In the genomic region with DNA sequence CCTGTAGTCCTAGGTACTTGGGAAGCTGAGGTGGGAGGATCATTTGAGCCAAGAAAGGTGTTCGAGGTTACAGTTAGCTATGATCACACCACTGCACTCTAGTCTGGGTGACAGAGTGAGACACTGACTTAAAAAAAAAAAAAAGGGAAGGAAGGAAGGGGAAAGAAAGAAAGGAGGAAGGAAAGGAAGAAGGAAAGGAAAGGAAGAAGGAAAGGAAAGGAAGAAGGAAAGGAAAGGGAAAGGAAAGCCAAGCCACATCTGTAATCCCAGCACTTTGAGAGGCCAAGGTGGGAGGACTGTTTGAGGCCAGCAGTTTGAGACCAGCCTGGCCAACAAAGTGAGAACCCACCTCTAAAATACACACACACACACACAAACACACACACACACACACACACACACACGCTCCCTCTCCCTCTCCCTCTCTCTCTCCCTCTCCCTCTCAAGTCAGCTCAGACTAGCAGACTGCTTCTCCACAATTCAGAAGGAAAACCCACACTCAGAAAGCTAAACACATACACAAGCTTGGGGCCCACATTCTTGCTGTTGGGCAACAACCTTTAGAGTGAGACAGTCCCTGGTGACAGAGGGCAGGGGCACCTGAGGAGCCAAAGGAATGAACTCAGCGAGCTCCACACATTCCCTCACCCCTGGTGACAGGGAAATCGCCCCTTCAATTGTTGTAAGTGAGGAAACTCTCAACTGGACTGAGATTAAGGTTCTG, we compare ENCODE assay signal across 17 cellular contexts. TPM values are rescaled to one million over a fixed set of nuclear protein-coding genes. Genes with fewer than 3 reads are reported as not detected.
DNase-seq lines count a peak whose midpoint lies in the region; ATAC-seq and TF ChIP-seq lines count a peak whose summit lies in the region.
"Had no signal": no experiment of that assay in that cellular context is flagged by ENCODE, and none has a peak within 500 bp of the region (broad histone marks: within the 10 kb centered on the region; RNA-seq: fewer than 3 reads in every experiment).

No MANE protein-coding gene starts in this region.

- no peaks in the 10 kb centered on the region for H3K36me3 ChIP-seq in CD4-positive, alpha-beta memory T cell (ENCODE audit: insufficient read depth, low read length)
- H3K36me3 ChIP-seq in naive thymus-derived CD4-positive, alpha-beta T cell (ENCODE audit: control insufficient read depth in 2 of 3, insufficient read depth in 3 of 3, low read length in 3 of 3), result peaks cover 0 to 6% (median 0%) of the 10 kb centered on the region in 3 experiments
- H3K36me3 ChIP-seq in heart right ventricle, result no peaks in the 10 kb centered on the region
- H3K36me3 ChIP-seq: cardiac muscle cell, ovary had no signal

- no peaks in the 10 kb centered on the region for H3K9me3 Mint-ChIP-seq in CD4-positive, alpha-beta memory T cell
- H3K9me3 Mint-ChIP-seq in IgD-negative memory B cell, result no peaks in the 10 kb centered on the region
- no peaks in the 10 kb centered on the region for H3K9me3 Mint-ChIP-seq in activated naive CD8-positive, alpha-beta T cell (ENCODE audit: low read depth)
- H3K9me3 Mint-ChIP-seq in naive thymus-derived CD4-positive, alpha-beta T cell, result peaks cover 0 to 11% (median 0%) of the 10 kb centered on the region in 11 donors

- peaks cover 41% of the 10 kb centered on the region for H3K4me1 ChIP-seq in CD4-positive, alpha-beta memory T cell (ENCODE audit: insufficient read depth, low read length)
- H3K4me1 ChIP-seq in naive thymus-derived CD4-positive, alpha-beta T cell (ENCODE audit: control insufficient read depth in 2 of 2, insufficient read depth in 2 of 2, low read length in 2 of 2), result peaks cover 6 to 31% of the 10 kb centered on the region in 2 donors
- peaks cover 0 to 42% (median 29%) of the 10 kb centered on the region in 9 donors for H3K4me1 ChIP-seq in heart right ventricle
- H3K4me1 ChIP-seq: foreskin keratinocyte had no signal

- ATAC-seq in naive thymus-derived CD4-positive, alpha-beta T cell, result no peak
- no peak for ATAC-seq in heart right ventricle
- ATAC-seq: foreskin keratinocyte had no signal

- intact Hi-C loops in CD4-positive, alpha-beta memory T cell (cut with micrococcal nuclease), result no loop called here
- intact Hi-C loops in naive thymus-derived CD4-positive, alpha-beta T cell (cut with micrococcal nuclease), result loop anchor here in 1 of 2 donors (5.0 kb wide), 2 partner anchors 70 to 190 kb away; a partner anchor contains a TSS
- intact Hi-C loops in heart right ventricle (cut with DNase I), result loop anchor here in 1 of 10 donors (5.0 kb wide), 1 partner anchor 40 kb away; a partner anchor contains a TSS

- H3K27ac ChIP-seq in CD4-positive, alpha-beta memory T cell (ENCODE audit: low read depth, low read length), result peak overlapping the region; percentile 26
- H3K27ac ChIP-seq in naive thymus-derived CD4-positive, alpha-beta T cell (ENCODE audit: low read depth, low read length), result no peak overlapping the region
- H3K27ac ChIP-seq in heart right ventricle, result no peak overlapping the region
- H3K27ac ChIP-seq: cardiac muscle cell, foreskin keratinocyte, ovary had no signal

- H3K4me3 Mint-ChIP-seq in CD4-positive, alpha-beta memory T cell, result peak overlapping the region; percentile 23 to 72 (median 54)
- peak overlapping the region; percentile 52 to 93 (median 79) for H3K4me3 Mint-ChIP-seq in IgD-negative memory B cell
- H3K4me3 Mint-ChIP-seq in activated naive CD8-positive, alpha-beta T cell, result peak overlapping the region; percentile 54
- H3K4me3 Mint-ChIP-seq in naive thymus-derived CD4-positive, alpha-beta T cell, result peak overlapping the region in 8 of 10 donors; percentile 57 to 95 (median 67)

- 76 to 79% methylated on average over 4 of the region's 4 CpGs for WGBS in heart right ventricle, 2 donors

- H3K27me3 Mint-ChIP-seq in CD4-positive, alpha-beta memory T cell, result no peaks in the 10 kb centered on the region
- H3K27me3 Mint-ChIP-seq in IgD-negative memory B cell, result peaks cover 3% of the 10 kb centered on the region
- no peaks in the 10 kb centered on the region for H3K27me3 Mint-ChIP-seq in activated naive CD8-positive, alpha-beta T cell
- no peaks in the 10 kb centered on the region for H3K27me3 Mint-ChIP-seq in naive thymus-derived CD4-positive, alpha-beta T cell

- DNase-seq in CD4-positive, alpha-beta memory T cell, result no peak
- no peak for DNase-seq in naive thymus-derived CD4-positive, alpha-beta T cell
- DNase-seq in NCI-H446 (lab: John Stamatoyannopoulos, UW) (no peak), heart right ventricle (no peak)
- no peak for DNase-seq in stimulated activated CD4-positive, alpha-beta T cell treated with anti-CD3 and anti-CD28 coated beads, Interleukin-2, amount 100 ng/mL, for 48 hours
- DNase-seq: activated CD4-positive, alpha-beta T cell treated with anti-CD3 and anti-CD28 coated beads for 48 hours; activated gamma-delta T cell; foreskin keratinocyte; NCI-H1092 treated with DMSO at 0.1 percent for 48 hours; NCI-H2171 treated with DMSO at 0.1 percent for 48 hours; NK-92 treated with Interleukin-12 subunit alpha and Interleukin-12 subunit beta, amount 100 ng/mL, for 24 hours; ovary; Right ventricle myocardium superior had no signal

- CTCF ChIA-PET in CD4-positive, alpha-beta memory T cell (lab: Charles Lee; ENCODE audit: partially characterized antibody), result interaction anchor here (0.9 kb wide), 1 partner anchor 14 kb away, joined by 3 read pairs; no protein-coding TSS in a partner anchor
- CTCF ChIA-PET in naive thymus-derived CD4-positive, alpha-beta T cell (lab: Charles Lee), result interaction anchor here (0.7 kb wide), 1 partner anchor 164 kb away, joined by 3 read pairs; no protein-coding TSS in a partner anchor

- POLR2A ChIA-PET in CD4-positive, alpha-beta memory T cell (lab: Charles Lee; ENCODE audit: partially characterized antibody), result interaction anchor here (0.7 to 4.2 kb wide), 2 partner anchors 14 to 421 kb away, joined by 3 to 31 read pairs; no protein-coding TSS in a partner anchor
- POLR2A ChIA-PET in naive thymus-derived CD4-positive, alpha-beta T cell (lab: Charles Lee), result interaction anchor here (0.7 to 3.1 kb wide), 2 partner anchors 13 to 149 kb away, joined by 3 to 13 read pairs; a partner anchor contains a TSS

- peaks cover 31 to 50% (median 41%) of the 10 kb centered on the region in 4 donors for H3K4me1 Mint-ChIP-seq in CD4-positive, alpha-beta memory T cell
- H3K4me1 Mint-ChIP-seq in IgD-negative memory B cell, result peaks cover 33 to 41% (median 37%) of the 10 kb centered on the region in 3 donors
- H3K4me1 Mint-ChIP-seq in activated naive CD8-positive, alpha-beta T cell (ENCODE audit: low read depth), result peaks cover 43% of the 10 kb centered on the region
- peaks cover 33 to 61% (median 48%) of the 10 kb centered on the region in 7 donors for H3K4me1 Mint-ChIP-seq in naive thymus-derived CD4-positive, alpha-beta T cell

- H3K27ac Mint-ChIP-seq in CD4-positive, alpha-beta memory T cell, result peak overlapping the region in 6 of 7 donors; percentile 27 to 93 (median 79)
- peak overlapping the region in 2 of 3 donors; percentile 27 to 74 for H3K27ac Mint-ChIP-seq in IgD-negative memory B cell
- H3K27ac Mint-ChIP-seq in activated naive CD8-positive, alpha-beta T cell, result peak overlapping the region; percentile 70
- H3K27ac Mint-ChIP-seq in naive thymus-derived CD4-positive, alpha-beta T cell, result peak overlapping the region in 8 of 9 donors; percentile 53 to 87 (median 75)
- H3K27ac Mint-ChIP-seq: T-helper 2 cell treated with Interferon-gamma antibody and Interleukin-4, amounts not matched to agents 5 μg/mL and 100 μg/mL, for 36 hours had no signal

- H3K36me3 Mint-ChIP-seq in CD4-positive, alpha-beta memory T cell, result peaks cover 0 to 6% of the 10 kb centered on the region in 2 donors
- H3K36me3 Mint-ChIP-seq in IgD-negative memory B cell, result peaks cover 2% of the 10 kb centered on the region
- H3K36me3 Mint-ChIP-seq in activated naive CD8-positive, alpha-beta T cell, result no peaks in the 10 kb centered on the region
- peaks cover 0 to 14% (median 0%) of the 10 kb centered on the region in 5 donors for H3K36me3 Mint-ChIP-seq in naive thymus-derived CD4-positive, alpha-beta T cell

- H3K9me3 ChIP-seq in CD4-positive, alpha-beta memory T cell (ENCODE audit: control insufficient read depth in 1 of 2, low read length in 2 of 2), result no peaks in the 10 kb centered on the region
- no peaks in the 10 kb centered on the region for H3K9me3 ChIP-seq in naive thymus-derived CD4-positive, alpha-beta T cell (ENCODE audit: control insufficient read depth in 2 of 3, low read length in 3 of 3)
- no peaks in the 10 kb centered on the region for H3K9me3 ChIP-seq in heart right ventricle
- H3K9me3 ChIP-seq: ovary had no signal

- H3K4me3 ChIP-seq in CD4-positive, alpha-beta memory T cell (ENCODE audit: low read length in 2 of 2), result no peak overlapping the region
- H3K4me3 ChIP-seq in naive thymus-derived CD4-positive, alpha-beta T cell (ENCODE audit: low read length), result no peak overlapping the region
- no peak overlapping the region for H3K4me3 ChIP-seq in heart right ventricle
- H3K4me3 ChIP-seq: cardiac muscle cell, ovary had no signal

- TF ChIP-seq CTCF in heart right ventricle (IDR thresholded peaks at IDR 0.05), result no peak

- no peaks in the 10 kb centered on the region for H3K27me3 ChIP-seq in CD4-positive, alpha-beta memory T cell (ENCODE audit: insufficient read depth, low read length)
- no peaks in the 10 kb centered on the region for H3K27me3 ChIP-seq in naive thymus-derived CD4-positive, alpha-beta T cell (ENCODE audit: control insufficient read depth in 2 of 2, insufficient read depth in 2 of 2, low read length in 2 of 2)
- H3K27me3 ChIP-seq in heart right ventricle, result no peaks in the 10 kb centered on the region
- H3K27me3 ChIP-seq: cardiac muscle cell, foreskin keratinocyte, ovary had no signal

RNA-seq across cellular contexts. Expression of a gene that starts 2.7 kb away (rescaled TPM):
- total RNA-seq in CD4-positive, alpha-beta memory T cell, result 1 to 10 TPM; 7.1 to 9.6 TPM
- polyA plus RNA-seq in CD4-positive, alpha-beta memory T cell, result 1 to 10 TPM; 1.1 to 2.3 TPM
- polyA plus RNA-seq in IgD-negative memory B cell (2.6 TPM), heart right ventricle (1 to 10 TPM in 1 of 2 donors, under 1 TPM in 1; 0.64 to 2.6 TPM)
- total RNA-seq in naive thymus-derived CD4-positive, alpha-beta T cell, result 1 to 10 TPM; 2.2 to 8.0 (median 5.3) TPM
- 1 to 10 TPM; 2.0 to 3.3 TPM for polyA plus RNA-seq in naive thymus-derived CD4-positive, alpha-beta T cell
- total RNA-seq in heart right ventricle, result 1 to 10 TPM in 9 of 10 donors, under 1 TPM in 1; 0.95 to 3.4 (median 1.9) TPM

RNA-seq across cellular contexts. Expression of a gene that starts 41.1 kb away (rescaled TPM):
- 10 to 100 TPM in 1 of 2 experiments, 1 to 10 TPM in 1; 9.9 to 10.3 TPM for total RNA-seq in CD4-positive, alpha-beta memory T cell
- polyA plus RNA-seq in CD4-positive, alpha-beta memory T cell, result 1 to 10 TPM; 1.9 to 4.2 TPM
- polyA plus RNA-seq in IgD-negative memory B cell (2.4 TPM), heart right ventricle (1 to 10 TPM; 1.0 to 3.4 TPM)
- 1 to 10 TPM; 3.0 to 9.1 (median 4.1) TPM for total RNA-seq in naive thymus-derived CD4-positive, alpha-beta T cell
- polyA plus RNA-seq in naive thymus-derived CD4-positive, alpha-beta T cell, result 1 to 10 TPM; 1.6 to 3.9 TPM
- 1 to 10 TPM; 1.2 to 3.4 (median 2.5) TPM for total RNA-seq in heart right ventricle
